In genomic region chr10:97714401-97715258, GRCh38 we compare ENCODE assay signal across 8 cellular contexts. TPM values are rescaled to one million over a fixed set of nuclear protein-coding genes. Genes with fewer than 3 reads are reported as not detected.
DNase-seq lines count a peak whose midpoint lies in the region; ATAC-seq and TF ChIP-seq lines count a peak whose summit lies in the region.

No MANE protein-coding gene starts in this region.

- TF ChIP-seq CTCF in CD14-positive monocyte (IDR thresholded peaks at IDR 0.05) (no peak), lower lobe of right lung (IDR thresholded peaks at IDR 0.05) (no peak), thoracic aorta (IDR thresholded peaks at IDR 0.05) (no peak)

- peaks cover 64% of the 10 kb centered on the region for H3K4me1 Mint-ChIP-seq in CD14-positive monocyte

- no peak overlapping the region for H3K27ac ChIP-seq in SK-N-MC
- peak overlapping the region; percentile 78 for H3K27ac ChIP-seq in duodenal mucosa (ENCODE audit: low read depth, low read length)
- peak overlapping the region; percentile 90 for H3K27ac ChIP-seq in lower lobe of right lung
- H3K27ac ChIP-seq in thoracic aorta: peak overlapping the region; percentile 96 to 98

- ATAC-seq in GM18907 (IDR thresholded peaks at IDR 0.05; ENCODE audit: unreplicated experiment): peak; percentile 44
- ATAC-seq in HG03196 (IDR thresholded peaks at IDR 0.05; ENCODE audit: unreplicated experiment): peak; percentile 20
- peak; percentile 73 to 76 for ATAC-seq in lower lobe of right lung
- peak; percentile 30 for ATAC-seq in thoracic aorta (ENCODE audit: insufficient number of reproducible peaks, low FRiP score, low read depth)

- peak overlapping the region; percentile 80 to 92 for H3K4me3 Mint-ChIP-seq in CD14-positive monocyte

- peak overlapping the region; percentile 80 for H3K4me3 ChIP-seq in SK-N-MC
- peak overlapping the region; percentile 60 to 80 for H3K4me3 ChIP-seq in duodenal mucosa (ENCODE audit: low read depth in 1 of 2, low read length in 2 of 2)
- peak overlapping the region; percentile 74 for H3K4me3 ChIP-seq in lower lobe of right lung
- peak overlapping the region; percentile 86 for H3K4me3 ChIP-seq in thoracic aorta

- H3K27me3 ChIP-seq in duodenal mucosa (ENCODE audit: control insufficient read depth in 1 of 2, insufficient read depth in 2 of 2, low read length in 2 of 2) (no peaks in the 10 kb centered on the region), lower lobe of right lung (ENCODE audit: low read depth) (no peaks in the 10 kb centered on the region), thoracic aorta (replicated peaks; ENCODE audit: insufficient read depth) (no peaks in the 10 kb centered on the region)

- peaks cover 28 to 38% of the 10 kb centered on the region in 2 donors for H3K4me1 ChIP-seq in duodenal mucosa (ENCODE audit: control insufficient read depth in 1 of 2, insufficient read depth in 2 of 2, low read length in 2 of 2)
- peaks cover 56% of the 10 kb centered on the region for H3K4me1 ChIP-seq in lower lobe of right lung
- peaks cover 58 to 76% of the 10 kb centered on the region in 2 donors for H3K4me1 ChIP-seq in thoracic aorta (ENCODE audit: control insufficient read depth in 1 of 2, low read depth in 2 of 2)

- peak; percentile 74 for DNase-seq in CD14-positive monocyte (ENCODE audit: low spot score)
- no peak for DNase-seq in SK-N-MC (ENCODE audit: low read depth, low spot score)
- DNase-seq in lower lobe of right lung: peak; percentile 76
- DNase-seq in thoracic aorta (ENCODE audit: low spot score): peak; percentile 34
- DNase-seq in NCI-H2107 (lab: John Stamatoyannopoulos, UW): no peak

- no peaks in the 10 kb centered on the region for H3K36me3 ChIP-seq in SK-N-MC (ENCODE audit: insufficient read depth, low read length)
- no peaks in the 10 kb centered on the region for H3K36me3 ChIP-seq in duodenal mucosa (ENCODE audit: control insufficient read depth in 1 of 2, insufficient read depth in 2 of 2, low read length in 2 of 2)
- H3K36me3 ChIP-seq in lower lobe of right lung: peaks cover 12% of the 10 kb centered on the region
- peaks cover 12% of the 10 kb centered on the region for H3K36me3 ChIP-seq in thoracic aorta

- peak overlapping the region; percentile 85 to 94 (median 92) for H3K27ac Mint-ChIP-seq in CD14-positive monocyte

- H3K9me3 ChIP-seq in SK-N-MC (ENCODE audit: low read depth, low read length) (no peaks in the 10 kb centered on the region), duodenal mucosa (ENCODE audit: control insufficient read depth in 1 of 2, low read length in 2 of 2) (no peaks in the 10 kb centered on the region), lower lobe of right lung (no peaks in the 10 kb centered on the region), thoracic aorta (no peaks in the 10 kb centered on the region)

- H3K9ac ChIP-seq in SK-N-MC (ENCODE audit: insufficient read length) (peak overlapping the region; percentile 45), duodenal mucosa (ENCODE audit: low read depth in 1 of 2, low read length in 2 of 2) (peak overlapping the region; percentile 49 to 70)

- peaks cover 0 to 1% (median 0%) of the 10 kb centered on the region in 3 donors for H3K27me3 Mint-ChIP-seq in CD14-positive monocyte (ENCODE audit: low read depth in 3 of 3)

- H3K36me3 Mint-ChIP-seq in CD14-positive monocyte: peaks cover 24 to 27% of the 10 kb centered on the region in 2 donors

- intact Hi-C loops in CD14-positive monocyte (cut with micrococcal nuclease): loop anchor here in 1 of 2 donors (5.0 kb wide), 1 partner anchor 37 kb away; no protein-coding TSS in a partner anchor
- intact Hi-C loops in lower lobe of right lung (cut with DNase I): no loop called here

- peaks cover 0 to 3% (median 0%) of the 10 kb centered on the region in 7 donors for H3K9me3 Mint-ChIP-seq in CD14-positive monocyte

RNA-seq across cellular contexts. Expression of gene MARVELD1, which starts 1.1 kb away (rescaled TPM):
- 1 to 10 TPM; 3.7 to 9.2 TPM for polyA plus RNA-seq in CD14-positive monocyte
- total RNA-seq in lower lobe of right lung (36.5 TPM), thoracic aorta (10 to 100 TPM; 85.0 to 97.9 TPM)

RNA-seq across cellular contexts. Expression of gene ZFYVE27, which starts 22.3 kb away (rescaled TPM):
- polyA plus RNA-seq in CD14-positive monocyte: 1 to 10 TPM; 6.2 to 9.7 TPM
- total RNA-seq in lower lobe of right lung (28.3 TPM), thoracic aorta (10 to 100 TPM; 24.8 to 25.5 TPM)

RNA-seq across cellular contexts. Expression of gene AVPI1, which starts 27.6 kb away (rescaled TPM):
- 1 to 10 TPM; 2.0 to 2.9 TPM for polyA plus RNA-seq in CD14-positive monocyte
- total RNA-seq in lower lobe of right lung (22.6 TPM), thoracic aorta (10 to 100 TPM in 1 of 2 donors, 1 to 10 TPM in 1; 9.5 to 25.6 TPM)

RNA-seq across cellular contexts. Expression of gene SFRP5, which starts 57.2 kb away (rescaled TPM):
- polyA plus RNA-seq in CD14-positive monocyte: not detected
- total RNA-seq in lower lobe of right lung: 0.27 TPM
- total RNA-seq in thoracic aorta: 1 to 10 TPM in 1 of 2 donors, under 1 TPM in 1; 0.41 to 1.8 TPM

Comparison
In these comparisons a context has a peak if more than half of its experiments do, and no peak if none do; other contexts are left out.
1. DNase-seq: peak in CD14-positive monocyte (single experiment), lower lobe of right lung (single experiment) and thoracic aorta (single experiment); none in SK-N-MC (single experiment) and NCI-H2107 (single experiment).
2. ATAC-seq: peak in every context shown above with its lines; median percentile 74 in lower lobe of right lung; 44 in GM18907; 30 in thoracic aorta; 20 in HG03196.
3. Peak in every context shown above with its lines, with median percentiles within 50 percentile points of each other: H3K4me3 ChIP-seq.